ENCODE assay signal across 14 cellular contexts in genomic region chr6:125612400-125612846, GRCh38.
DNase-seq lines count a peak whose midpoint lies in the region; TF ChIP-seq lines count a peak whose summit lies in the region.
"Had no signal": no experiment of that assay in that cellular context is flagged by ENCODE, and none has a peak within 500 bp of the region (broad histone marks: within the 10 kb centered on the region; RNA-seq: fewer than 3 reads in every experiment).

No MANE protein-coding gene starts in this region.

- H3K27ac ChIP-seq in VCaP = 0 out of 2 replicates have a peak overlapping the region, but pooled peaks have one; percentile 11
- peak overlapping the region; percentile 38 to 50 for H3K27ac ChIP-seq in testis

- peaks cover 13% of the 10 kb centered on the region for H3K4me1 ChIP-seq in iPS-15b (ENCODE audit: control insufficient read depth, insufficient read depth, low read length)
- peaks cover 15% of the 10 kb centered on the region for H3K4me1 ChIP-seq in testis

- intact Hi-C loops in testis (cut with DNase I; ENCODE audit: low total_unique reads) = no loop called here
- intact Hi-C loops in CD14-positive monocyte (cut with micrococcal nuclease) = no loop called here

- H3K4me1 Mint-ChIP-seq in CD14-positive monocyte = no peaks in the 10 kb centered on the region
- H3K4me1 Mint-ChIP-seq: activated naive CD4-positive, alpha-beta T cell treated with anti-CD3 and anti-CD28 coated beads, Interleukin-2, amount 10 ng/mL, durations not matched to agents 7 days and 5 days; IgD-negative memory B cell; memory B cell had no signal

- 24 to 29% methylated on average over 3 of the region's 3 CpGs for WGBS in testis, 2 donors

- no peaks in the 10 kb centered on the region for H3K36me3 Mint-ChIP-seq in CD14-positive monocyte
- H3K36me3 Mint-ChIP-seq: activated naive CD4-positive, alpha-beta T cell treated with anti-CD3 and anti-CD28 coated beads, Interleukin-2, amount 10 ng/mL, durations not matched to agents 7 days and 5 days; IgD-negative memory B cell; memory B cell had no signal

- peaks cover 0 to 5% (median 2%) of the 10 kb centered on the region in 3 donors for H3K27me3 Mint-ChIP-seq in CD14-positive monocyte (ENCODE audit: low read depth in 3 of 3)

- H3K36me3 ChIP-seq in iPS-15b (ENCODE audit: control insufficient read depth, insufficient read depth, low read length) = no peaks in the 10 kb centered on the region
- H3K36me3 ChIP-seq in testis (ENCODE audit: low read depth, missing control alignments) = no peaks in the 10 kb centered on the region

- H3K27ac Mint-ChIP-seq in CD14-positive monocyte = no peak overlapping the region
- H3K27ac Mint-ChIP-seq: activated naive CD4-positive, alpha-beta T cell treated with anti-CD3 and anti-CD28 coated beads, Interleukin-2, amount 10 ng/mL, durations not matched to agents 7 days and 5 days; IgD-negative memory B cell; memory B cell had no signal

- DNase-seq in NCI-H510A treated with DMSO at 0.1 percent for 48 hours (lab: John Stamatoyannopoulos, UW) (peak; percentile 24), NCI-H510A (lab: John Stamatoyannopoulos, UW) (no peak), testis (no peak), CD14-positive monocyte (ENCODE audit: low spot score) (no peak), SK-N-DZ (ENCODE audit: low spot score) (no peak)
- DNase-seq in stimulated activated CD4-positive, alpha-beta T cell treated with anti-CD3 and anti-CD28 coated beads, Interleukin-2, amount 100 ng/mL, for 48 hours = no peak
- DNase-seq: ACHN; activated naive CD4-positive, alpha-beta T cell treated with anti-CD3 and anti-CD28 coated beads, Interleukin-2, amount 10 ng/mL, durations not matched to agents 7 days and 5 days; T1000 had no signal

- no peak overlapping the region for H3K9ac ChIP-seq in iPS-15b (ENCODE audit: low read depth, low read length)

- peaks cover 0 to 6% (median 2%) of the 10 kb centered on the region in 7 donors for H3K9me3 Mint-ChIP-seq in CD14-positive monocyte
- H3K9me3 Mint-ChIP-seq: activated naive CD4-positive, alpha-beta T cell treated with anti-CD3 and anti-CD28 coated beads, Interleukin-2, amount 10 ng/mL, durations not matched to agents 7 days and 5 days; memory B cell had no signal

- H3K4me3 ChIP-seq in iPS-15b (ENCODE audit: low read depth, low read length) (peak overlapping the region; percentile 14), testis (no peak overlapping the region)
- H3K4me3 ChIP-seq: GM12878 had no signal

- TF ChIP-seq POLR2A in testis (IDR thresholded peaks at IDR 0.05) = no peak

- no peaks in the 10 kb centered on the region for H3K9me3 ChIP-seq in iPS-15b (ENCODE audit: control insufficient read depth, insufficient read depth, low read length)
- no peaks in the 10 kb centered on the region for H3K9me3 ChIP-seq in testis

- TF ChIP-seq CTCF in VCaP (conservative IDR thresholded peaks at IDR 0.05) (no peak), testis (IDR thresholded peaks at IDR 0.05) (no peak), CD14-positive monocyte (IDR thresholded peaks at IDR 0.05) (no peak)

- H3K27me3 ChIP-seq in iPS-15b (ENCODE audit: control insufficient read depth, insufficient read depth, low read length) (no peaks in the 10 kb centered on the region), testis (no peaks in the 10 kb centered on the region)

- no peak overlapping the region for H3K4me3 Mint-ChIP-seq in CD14-positive monocyte
- H3K4me3 Mint-ChIP-seq: activated naive CD4-positive, alpha-beta T cell treated with anti-CD3 and anti-CD28 coated beads, Interleukin-2, amount 10 ng/mL, durations not matched to agents 7 days and 5 days; IgD-negative memory B cell; memory B cell had no signal
